1 cellular context compared by ENCODE assay signal in genomic region chr17:27573971-27574525, GRCh38.
TF ChIP-seq lines count a peak whose summit lies in the region.

No MANE protein-coding gene starts in this region.

TF ChIP-seq in K562, 482 proteins besides CTCF, POLR2A, EP300 and RAD21 (continued from another document and continues in another):
- TF ChIP-seq DEAF1 (CRISPR knock-in tag; IDR thresholded peaks at IDR 0.05) (0 out of 2 replicates have a peak, but pooled peaks have one; percentile 19), NFATC3 (IDR thresholded peaks at IDR 0.05) (peak; percentile 1; the same call in 1 of the 2 replicates), NR3C1 (CRISPR knock-in tag; IDR thresholded peaks at IDR 0.05) (no peak), ZBTB1 (CRISPR knock-in tag; IDR thresholded peaks at IDR 0.05; ENCODE audit: borderline replicate concordance, low read depth) (no peak), ZNF512 (tag; IDR thresholded peaks at IDR 0.05) (no peak), THRA (IDR thresholded peaks at IDR 0.05) (peak; percentile 76), DPF2 (IDR thresholded peaks at IDR 0.05) (peak; percentile 99), PYGO2 (tag; IDR thresholded peaks at IDR 0.05) (0 out of 2 replicates have a peak, but pooled peaks have one; percentile 48), C11orf30 (IDR thresholded peaks at IDR 0.05; ENCODE audit: low read depth) (peak; percentile 100), ZNF23 (CRISPR knock-in tag; IDR thresholded peaks at IDR 0.05) (0 out of 2 replicates have a peak, but pooled peaks have one; percentile 9), CHD2 (IDR thresholded peaks at IDR 0.05; ENCODE audit: low read depth, low read length) (no peak), JUN (IDR thresholded peaks at IDR 0.05; ENCODE audit: borderline replicate concordance, low read depth, low read length) (peak; percentile 20; the same call in 1 of the 2 replicates), JUN (CRISPR knock-in tag; IDR thresholded peaks at IDR 0.05; ENCODE audit: borderline replicate concordance) (no peak), ZNF444 (CRISPR knock-in tag; IDR thresholded peaks at IDR 0.05) (peak; percentile 60; the same call in 1 of the 2 replicates), JUND (IDR thresholded peaks at IDR 0.05; ENCODE audit: borderline replicate concordance, low read depth, low read length) (peak; percentile 96), JUND (tag; IDR thresholded peaks at IDR 0.05; ENCODE audit: borderline replicate concordance, low read depth, low read length) (peak; percentile 92; the same call in 2 of the 3 replicates), CBX1 (IDR thresholded peaks at IDR 0.05; ENCODE audit: low read depth) (no peak), ELF1 (tag; IDR thresholded peaks at IDR 0.05) (peak; percentile 65; the same call in 1 of the 2 replicates), BCOR (IDR thresholded peaks at IDR 0.05) (peak; percentile 85; the same call in 1 of the 2 replicates), HEY1 (CRISPR knock-in tag; IDR thresholded peaks at IDR 0.05; ENCODE audit: borderline replicate concordance) (no peak), ZEB2 (IDR thresholded peaks at IDR 0.05) (peak; percentile 99), CCNT2 (IDR thresholded peaks at IDR 0.05; ENCODE audit: borderline replicate concordance, extremely low read depth, insufficient read length, low read depth, low read length) (peak; percentile 52), OTX1 (CRISPR knock-in tag; IDR thresholded peaks at IDR 0.05) (peak; percentile 66), SRSF1 (IDR thresholded peaks at IDR 0.05; ENCODE audit: low read depth, low read length) (no peak), ZC3H11A (IDR thresholded peaks at IDR 0.05; ENCODE audit: low read depth, low read length) (no peak), PHF8 (IDR thresholded peaks at IDR 0.05; ENCODE audit: borderline replicate concordance, low read length) (no peak), TARDBP (IDR thresholded peaks at IDR 0.05) (peak; percentile 21; the same call in 1 of the 2 replicates), NR4A1 (CRISPR knock-in tag; IDR thresholded peaks at IDR 0.05) (0 out of 2 replicates have a peak, but pooled peaks have one; percentile 50), NR4A1 (tag; IDR thresholded peaks at IDR 0.05) (0 out of 2 replicates have a peak, but pooled peaks have one; percentile 39), MAX (CRISPR knock-in tag; IDR thresholded peaks at IDR 0.05) (no peak), SRSF7 (optimal IDR thresholded peaks at IDR 0.05; ENCODE audit: low read depth, low read length) (no peak), MBD2 (IDR thresholded peaks at IDR 0.05; ENCODE audit: borderline replicate concordance, low read depth) (peak; percentile 54), POLR2H (tag; IDR thresholded peaks at IDR 0.05; ENCODE audit: low read depth) (peak; percentile 75), MCM5 (IDR thresholded peaks at IDR 0.05; ENCODE audit: low read depth) (no peak), SMARCE1 (IDR thresholded peaks at IDR 0.05) (peak; percentile 97), SMARCC2 (IDR thresholded peaks at IDR 0.05; ENCODE audit: low read depth) (peak; percentile 94), MEF2A (IDR thresholded peaks at IDR 0.05; ENCODE audit: control insufficient read depth, low read depth, low read length) (0 out of 2 replicates have a peak, but pooled peaks have one; percentile 59), PBX2 (CRISPR knock-in tag; IDR thresholded peaks at IDR 0.05; ENCODE audit: low read depth) (no peak), PBX2 (tag; conservative IDR thresholded peaks at IDR 0.05; ENCODE audit: low read depth) (peak; percentile 82), STAT6 (CRISPR knock-in tag; IDR thresholded peaks at IDR 0.05) (peak; percentile 29; the same call in 1 of the 2 replicates), TAL1 (IDR thresholded peaks at IDR 0.05) (peak; percentile 86), TCF3 (CRISPR knock-in tag; IDR thresholded peaks at IDR 0.05) (peak; percentile 86), LEF1 (IDR thresholded peaks at IDR 0.05) (peak; percentile 90), TAF1 (IDR thresholded peaks at IDR 0.05; ENCODE audit: control insufficient read depth, extremely low read depth, insufficient read depth, low read length, severe bottlenecking) (peak; percentile 35), PML (IDR thresholded peaks at IDR 0.05; ENCODE audit: low read length) (peak; percentile 69), HCFC1 (IDR thresholded peaks at IDR 0.05; ENCODE audit: low read depth, low read length) (no peak), STAT5A (IDR thresholded peaks at IDR 0.05; ENCODE audit: borderline replicate concordance, low read length) (peak; percentile 83), ZNF77 (CRISPR knock-in tag; IDR thresholded peaks at IDR 0.05) (no peak), HSF4 (CRISPR knock-in tag; IDR thresholded peaks at IDR 0.05; ENCODE audit: borderline replicate concordance) (0 out of 2 replicates have a peak, but pooled peaks have one; percentile 56), CXXC5 (CRISPR knock-in tag; IDR thresholded peaks at IDR 0.05) (peak; percentile 82), KLF16 (IDR thresholded peaks at IDR 0.05) (peak; percentile 73; the same call in 1 of the 2 replicates), CREB1 (IDR thresholded peaks at IDR 0.05) (peak; percentile 35; the same call in 1 of the 2 replicates), CREB1 (CRISPR knock-in tag; IDR thresholded peaks at IDR 0.05) (no peak), PRPF4 (IDR thresholded peaks at IDR 0.05; ENCODE audit: insufficient read depth, low read depth, low read length, poor library complexity, severe bottlenecking) (no peak), RB1 (IDR thresholded peaks at IDR 0.05; ENCODE audit: low read depth) (no peak), NFIC (IDR thresholded peaks at IDR 0.05) (peak; percentile 87), EHMT2 (IDR thresholded peaks at IDR 0.05) (peak; percentile 88), ZBTB2 (IDR thresholded peaks at IDR 0.05) (peak; percentile 90), SOX6 (IDR thresholded peaks at IDR 0.05) (peak; percentile 96), MEF2D (tag; conservative IDR thresholded peaks at IDR 0.05; ENCODE audit: low read depth) (peak; percentile 68), THAP7 (CRISPR knock-in tag; IDR thresholded peaks at IDR 0.05) (no peak), ZNF165 (CRISPR knock-in tag; IDR thresholded peaks at IDR 0.05; ENCODE audit: borderline replicate concordance) (no peak), ZNF253 (CRISPR knock-in tag; conservative IDR thresholded peaks at IDR 0.05) (no peak), ATF1 (CRISPR knock-in tag; IDR thresholded peaks at IDR 0.05) (no peak), ATF1 (tag; IDR thresholded peaks at IDR 0.05) (peak; percentile 74; the same call in 1 of the 2 replicates), CREM (IDR thresholded peaks at IDR 0.05; ENCODE audit: low read depth) (peak; percentile 69; the same call in 1 of the 2 replicates), NCOA1 (IDR thresholded peaks at IDR 0.05; ENCODE audit: low read depth) (peak; percentile 94; the same call in 1 of the 2 replicates), SMARCA4 (IDR thresholded peaks at IDR 0.05) (peak; percentile 97), HNRNPH1 (optimal IDR thresholded peaks at IDR 0.05; ENCODE audit: low read depth, low read length) (no peak)
